Comparison of ENCODE assay signal across 18 cellular contexts in the genomic region with DNA sequence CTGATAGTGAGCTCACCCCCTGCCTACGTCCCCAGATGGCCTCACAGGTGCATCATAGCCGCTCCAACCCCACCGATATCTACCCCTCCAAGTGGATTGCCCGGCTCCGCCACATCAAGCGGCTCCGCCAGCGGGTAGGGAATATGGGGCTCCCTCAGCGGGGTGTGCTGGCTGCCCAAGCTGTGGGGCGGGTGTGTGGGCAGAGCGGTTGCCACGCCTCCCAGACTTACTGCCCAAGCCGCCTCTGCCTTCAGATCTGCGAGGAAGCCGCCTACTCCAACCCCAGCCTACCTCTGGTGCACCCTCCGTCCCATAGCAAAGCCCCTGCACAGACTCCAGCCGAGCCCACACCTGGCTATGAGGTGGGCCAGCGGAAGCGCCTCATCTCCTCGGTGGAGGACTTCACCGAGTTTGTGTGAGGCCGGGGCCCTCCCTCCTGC. TPM values are rescaled to one million over a fixed set of nuclear protein-coding genes. Genes with fewer than 3 reads are reported as not detected.
DNase-seq lines count a peak whose midpoint lies in the region; ATAC-seq and TF ChIP-seq lines count a peak whose summit lies in the region.
"Had no signal": no experiment of that assay in that cellular context is flagged by ENCODE, and none has a peak within 500 bp of the region (broad histone marks: within the 10 kb centered on the region; RNA-seq: fewer than 3 reads in every experiment).

No MANE protein-coding gene starts in this region.

- H3K9ac ChIP-seq in BLaER1: no peak overlapping the region
- no peak overlapping the region for H3K9ac ChIP-seq in endodermal cell (ENCODE audit: extremely low read depth, low read length, poor library complexity, severe bottlenecking)

- H3K27me3 Mint-ChIP-seq in Calu3 (ENCODE audit: unreplicated experiment): no peaks in the 10 kb centered on the region
- no peaks in the 10 kb centered on the region for H3K27me3 Mint-ChIP-seq in endodermal cell (ENCODE audit: insufficient read depth)
- H3K27me3 Mint-ChIP-seq: IgD-negative memory B cell had no signal

- H3K9me3 Mint-ChIP-seq in Calu3 (ENCODE audit: low read depth, unreplicated experiment) (no peaks in the 10 kb centered on the region), endodermal cell (no peaks in the 10 kb centered on the region)
- H3K9me3 Mint-ChIP-seq: GM23338; IgD-negative memory B cell; T-helper 1 cell treated with Interleukin-12 subunit alpha and Interleukin-12 subunit beta and Interleukin-4 antibody, amounts not matched to agents 30 μg/mL and 1 μg/mL, for 36 hours had no signal

- H3K4me3 Mint-ChIP-seq in Calu3 (ENCODE audit: low read depth, unreplicated experiment) (peak overlapping the region; percentile 14), endodermal cell (no peak overlapping the region)
- H3K4me3 Mint-ChIP-seq: CD14-positive monocyte; GM23338; IgD-negative memory B cell; T-helper 1 cell treated with Interleukin-12 subunit alpha and Interleukin-12 subunit beta and Interleukin-4 antibody, amounts not matched to agents 30 μg/mL and 1 μg/mL, for 36 hours had no signal

- H3K4me2 ChIP-seq in BLaER1: peak overlapping the region; percentile 98
- H3K4me2 ChIP-seq: GM23338 had no signal

- CTCF ChIA-PET in Calu3 (lab: Charles Lee): no interaction called here

- peaks cover 58% of the 10 kb centered on the region for H4K20me1 ChIP-seq in BLaER1

- 93 to 97% methylated on average over 14 to 22 of the region's 22 CpGs for WGBS in endodermal cell (ENCODE audit: insufficient coverage in 1 of 2, insufficient read length in 1 of 2), 2 experiments

- H3K9me3 ChIP-seq in BLaER1: no peaks in the 10 kb centered on the region
- no peaks in the 10 kb centered on the region for H3K9me3 ChIP-seq in RWPE2 (ENCODE audit: severe bottlenecking)
- no peaks in the 10 kb centered on the region for H3K9me3 ChIP-seq in endodermal cell (ENCODE audit: control insufficient read depth, low read length)
- H3K9me3 ChIP-seq: HAP-1, SJSA1 had no signal

- H3K4me1 Mint-ChIP-seq in Calu3 (ENCODE audit: low read depth, unreplicated experiment) (no peaks in the 10 kb centered on the region), endodermal cell (no peaks in the 10 kb centered on the region)
- H3K4me1 Mint-ChIP-seq: CD14-positive monocyte, GM23338 had no signal

- TF ChIP-seq CTCF in Calu3 (IDR thresholded peaks at IDR 0.05; ENCODE audit: unreplicated experiment) (no peak), RWPE2 (IDR thresholded peaks at IDR 0.05; ENCODE audit: poor library complexity, severe bottlenecking) (no peak), endodermal cell (conservative IDR thresholded peaks at IDR 0.05) (no peak)

- H3K36me3 Mint-ChIP-seq in Calu3 (ENCODE audit: insufficient read depth, unreplicated experiment) (peaks cover 61% of the 10 kb centered on the region), endodermal cell (ENCODE audit: low read depth) (peaks cover 7% of the 10 kb centered on the region)

- H3K27ac Mint-ChIP-seq in Calu3 (ENCODE audit: unreplicated experiment): no peak overlapping the region
- H3K27ac Mint-ChIP-seq in endodermal cell: peak overlapping the region; percentile 48
- H3K27ac Mint-ChIP-seq: GM23338; IgD-negative memory B cell; T-helper 1 cell treated with Interleukin-12 subunit alpha and Interleukin-12 subunit beta and Interleukin-4 antibody, amounts not matched to agents 30 μg/mL and 1 μg/mL, for 36 hours had no signal

- H3K27ac ChIP-seq in BLaER1: no peak overlapping the region; the same call in 1 of the 2 replicates
- H3K27ac ChIP-seq in RWPE2 (ENCODE audit: poor library complexity, severe bottlenecking): peak overlapping the region; percentile 9
- H3K27ac ChIP-seq in endodermal cell (ENCODE audit: low read depth, low read length): no peak overlapping the region
- H3K27ac ChIP-seq: SJSA1 had no signal

- intact Hi-C loops in Calu3 (cut with micrococcal nuclease; ENCODE audit: unreplicated experiment): no loop called here

- H3K27me3 ChIP-seq in BLaER1 (no peaks in the 10 kb centered on the region), RWPE2 (ENCODE audit: insufficient read depth, poor library complexity, severe bottlenecking) (no peaks in the 10 kb centered on the region), endodermal cell (ENCODE audit: control insufficient read depth, insufficient read depth, low read length, poor library complexity, severe bottlenecking) (no peaks in the 10 kb centered on the region)
- H3K27me3 ChIP-seq: SJSA1 had no signal

- H3K4me1 ChIP-seq in BLaER1 (peaks cover 62% of the 10 kb centered on the region), RWPE2 (ENCODE audit: insufficient read depth, poor library complexity, severe bottlenecking) (no peaks in the 10 kb centered on the region), endodermal cell (ENCODE audit: control insufficient read depth, insufficient read depth, low read length) (peaks cover 8% of the 10 kb centered on the region)
- H3K4me1 ChIP-seq: HAP-1, SJSA1 had no signal

- no peak for DNase-seq in Calu3
- no peak for DNase-seq in RWPE2 (ENCODE audit: low spot score)
- no peak for DNase-seq in endodermal cell
- no peak for DNase-seq in NCI-H146 treated with DMSO at 0.1 percent for 48 hours (lab: John Stamatoyannopoulos, UW; ENCODE audit: unreplicated experiment)
- no peak for DNase-seq in SHP77 (lab: John Stamatoyannopoulos, UW)
- no peak for DNase-seq in epidermal melanocyte (ENCODE audit: insufficient read length, low spot score)
- DNase-seq: ACHN, Karpas-422, NCI-H187, NCI-H510A, NCI-H748 treated with DMSO at 0.1 percent for 48 hours had no signal

- no peak overlapping the region for H3K4me3 ChIP-seq in BLaER1
- no peak overlapping the region for H3K4me3 ChIP-seq in RWPE2 (ENCODE audit: severe bottlenecking)
- no peak overlapping the region for H3K4me3 ChIP-seq in endodermal cell (ENCODE audit: low read length)
- H3K4me3 ChIP-seq: GM23338, HAP-1, SJSA1 had no signal

- peaks cover 88% of the 10 kb centered on the region for H3K36me3 ChIP-seq in BLaER1
- H3K36me3 ChIP-seq in RWPE2 (ENCODE audit: low read depth): peaks cover 71% of the 10 kb centered on the region
- peaks cover 19% of the 10 kb centered on the region for H3K36me3 ChIP-seq in endodermal cell (ENCODE audit: control insufficient read depth, insufficient read depth, low read length)

- BruUV-seq in Calu3 (replicated peaks; lab: Mats Ljungman, UMichigan): no TSS peak

- no peak for ATAC-seq in RWPE2 (ENCODE audit: low read depth)
- ATAC-seq: GM23338 had no signal

RNA-seq across cellular contexts. Expression of a gene that starts 40.4 kb away (rescaled TPM):
- total RNA-seq in Calu3 (2022) (170 and 194 TPM in 2 replicates), endodermal cell (100 to 1,000 TPM; 166 to 192 TPM)
- 81.6 TPM for polyA plus RNA-seq in endodermal cell (2013, experiment 1 of 2)
- 74.5 TPM for polyA plus RNA-seq in endodermal cell (2013, experiment 2 of 2)

RNA-seq across cellular contexts. Expression of a gene that starts 40.6 kb away (rescaled TPM):
- 32.8 and 33.8 TPM in 2 replicates for total RNA-seq in Calu3 (2022)
- 10 to 100 TPM; 43.2 to 46.1 TPM for total RNA-seq in endodermal cell
- polyA plus RNA-seq in endodermal cell (2013, experiment 1 of 2): 31.0 TPM
- polyA plus RNA-seq in endodermal cell (2013, experiment 2 of 2): 29.8 TPM

RNA-seq across cellular contexts. Expression of a gene that starts 47.5 kb away (rescaled TPM):
- total RNA-seq in Calu3 (2022): 82.0 and 86.0 TPM in 2 replicates
- 100 to 1,000 TPM; 104 to 110 TPM for total RNA-seq in endodermal cell
- 71.3 TPM for polyA plus RNA-seq in endodermal cell (2013, experiment 1 of 2)
- polyA plus RNA-seq in endodermal cell (2013, experiment 2 of 2): 71.3 TPM
